Comparison of ENCODE assay signal across 31 cellular contexts in the genomic region with DNA sequence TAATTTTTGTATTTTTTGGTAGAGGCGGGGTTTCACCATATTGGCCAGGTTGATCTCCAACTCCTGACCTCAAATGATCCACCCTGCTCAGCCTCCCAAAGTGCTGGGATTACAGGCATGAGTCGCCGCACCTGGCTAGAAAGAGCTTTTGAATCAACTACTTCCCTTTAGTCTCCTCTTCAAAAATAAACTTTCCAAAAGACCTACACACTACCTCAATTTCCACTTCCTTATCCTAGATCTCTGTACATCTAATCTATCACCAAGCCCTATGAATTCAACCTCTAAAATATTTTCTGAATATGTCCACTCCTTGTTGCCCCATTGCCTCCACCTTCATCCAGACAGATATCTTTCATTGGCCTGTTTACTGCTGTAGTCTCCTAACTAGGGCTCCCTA.
"Had no signal": no experiment of that assay in that cellular context is flagged by ENCODE, and none has a peak within 500 bp of the region (broad histone marks: within the 10 kb centered on the region; RNA-seq: fewer than 3 reads in every experiment).

No MANE protein-coding gene starts in this region.

- H3K4me3 Mint-ChIP-seq: activated CD4-positive, alpha-beta T cell treated with anti-CD3 and anti-CD28 coated beads, Interleukin-2, amount 10 ng/mL, durations not matched to agents 24 days and 14 days; activated CD8-positive, alpha-beta T cell treated with anti-CD3 and anti-CD28 coated beads for 36 hours; activated naive CD4-positive, alpha-beta T cell treated with anti-CD3 and anti-CD28 coated beads, Interleukin-2, amount 50 U/mL, for 24 hours; activated naive CD8-positive, alpha-beta T cell treated with anti-CD3 and anti-CD28 coated beads, Interleukin-2, amount 10 ng/mL, durations not matched to agents 7 days and 5 days; activated T-cell treated with anti-CD3 and anti-CD28 coated beads, Interleukin-2, amount 50 U/mL, for 72 hours; activated T-helper 17 cell treated with anti-CD3 and anti-CD28 coated beads, Interleukin-2, amount 50 U/mL, for 72 hours had no signal

- ATAC-seq: activated CD8-positive, alpha-beta T cell treated with anti-CD3 and anti-CD28 coated beads for 36 hours; activated T-cell treated with anti-CD3 and anti-CD28 coated beads, Interleukin-2, amount 50 U/mL, for 72 hours; activated T-helper 17 cell treated with anti-CD3 and anti-CD28 coated beads, Interleukin-2, amount 50 U/mL, for 72 hours had no signal

- H3K4me3 ChIP-seq: ascending aorta, breast epithelium had no signal

- H3K4me1 ChIP-seq: ascending aorta, breast epithelium had no signal

- H3K9me3 Mint-ChIP-seq: activated CD4-positive, alpha-beta T cell treated with anti-CD3 and anti-CD28 coated beads, Interleukin-2, amount 10 ng/mL, durations not matched to agents 24 days and 14 days; activated CD8-positive, alpha-beta T cell treated with anti-CD3 and anti-CD28 coated beads for 36 hours; activated naive CD4-positive, alpha-beta T cell treated with anti-CD3 and anti-CD28 coated beads, Interleukin-2, amount 50 U/mL, for 24 hours; activated naive CD8-positive, alpha-beta T cell treated with anti-CD3 and anti-CD28 coated beads, Interleukin-2, amount 10 ng/mL, durations not matched to agents 7 days and 5 days; activated T-cell treated with anti-CD3 and anti-CD28 coated beads, Interleukin-2, amount 50 U/mL, for 72 hours; activated T-helper 17 cell treated with anti-CD3 and anti-CD28 coated beads, Interleukin-2, amount 50 U/mL, for 72 hours had no signal

- H3K27ac ChIP-seq: ascending aorta, breast epithelium, WERI-Rb-1 had no signal

- H3K9me3 ChIP-seq: ascending aorta, breast epithelium had no signal

- H3K27me3 Mint-ChIP-seq: activated CD8-positive, alpha-beta T cell treated with anti-CD3 and anti-CD28 coated beads for 36 hours; activated naive CD4-positive, alpha-beta T cell treated with anti-CD3 and anti-CD28 coated beads, Interleukin-2, amount 50 U/mL, for 24 hours; activated naive CD8-positive, alpha-beta T cell treated with anti-CD3 and anti-CD28 coated beads, Interleukin-2, amount 10 ng/mL, durations not matched to agents 7 days and 5 days; activated T-helper 17 cell treated with anti-CD3 and anti-CD28 coated beads, Interleukin-2, amount 50 U/mL, for 72 hours had no signal

- H3K36me3 ChIP-seq: ascending aorta, breast epithelium, WERI-Rb-1 had no signal

- H3K27ac Mint-ChIP-seq: activated CD4-positive, alpha-beta T cell treated with anti-CD3 and anti-CD28 coated beads, Interleukin-2, amount 10 ng/mL, durations not matched to agents 24 days and 14 days; activated CD8-positive, alpha-beta T cell treated with anti-CD3 and anti-CD28 coated beads for 36 hours; activated naive CD4-positive, alpha-beta T cell treated with anti-CD3 and anti-CD28 coated beads, Interleukin-2, amount 50 U/mL, for 24 hours; activated naive CD8-positive, alpha-beta T cell treated with anti-CD3 and anti-CD28 coated beads, Interleukin-2, amount 10 ng/mL, durations not matched to agents 7 days and 5 days; activated T-cell treated with anti-CD3 and anti-CD28 coated beads, Interleukin-2, amount 50 U/mL, for 72 hours; activated T-helper 17 cell treated with anti-CD3 and anti-CD28 coated beads, Interleukin-2, amount 50 U/mL, for 72 hours had no signal

- H3K36me3 Mint-ChIP-seq: activated naive CD4-positive, alpha-beta T cell treated with anti-CD3 and anti-CD28 coated beads, Interleukin-2, amount 50 U/mL, for 24 hours; activated naive CD8-positive, alpha-beta T cell treated with anti-CD3 and anti-CD28 coated beads, Interleukin-2, amount 10 ng/mL, durations not matched to agents 7 days and 5 days had no signal

- H3K4me1 Mint-ChIP-seq: activated T-helper 17 cell treated with anti-CD3 and anti-CD28 coated beads, Interleukin-2, amount 50 U/mL, for 72 hours had no signal

- DNase-seq: activated CD4-positive, alpha-beta T cell treated with anti-CD3 and anti-CD28 coated beads, Interleukin-2, amount 10 ng/mL, durations not matched to agents 24 days and 14 days; activated CD4-positive, alpha-beta T cell treated with anti-CD3 and anti-CD28 coated beads, Interleukin-2, amount 50 U/mL, for 4 hours; activated CD8-positive, alpha-beta T cell treated with anti-CD3 and anti-CD28 coated beads for 36 hours; activated effector memory CD4-positive, alpha-beta T cell treated with anti-CD3 and anti-CD28 coated beads, Interleukin-2, amount 50 U/mL, for 16 hours; activated naive CD4-positive, alpha-beta T cell; activated naive CD8-positive, alpha-beta T cell treated with anti-CD3 and anti-CD28 coated beads, Interleukin-2, amount 10 ng/mL, durations not matched to agents 7 days and 5 days; activated T-cell treated with anti-CD3 and anti-CD28 coated beads, Interleukin-2, amount 50 U/mL, for 1 hour; activated T-cell treated with anti-CD3 and anti-CD28 coated beads, Interleukin-2, amount 50 U/mL, for 72 hours; amygdala; Karpas-422; KBM-7; NCI-H1105; NCI-H1417 treated with DMSO at 0.1 percent for 48 hours; NCI-H187 treated with DMSO at 0.1 percent for 48 hours; NCI-H2081; NCI-H226; NCI-H446 treated with DMSO at 0.1 percent for 48 hours; NCI-H524; NCI-H69; NCI-H82; OCI-M1; Right ventricle myocardium superior; SW 1271; T-helper 1 cell; T-helper 2 cell; T-helper 9 cell; WERI-Rb-1 had no signal

- H3K27me3 ChIP-seq: ascending aorta, breast epithelium had no signal
